ENCODE assay signal across 8 cellular contexts in the genomic region with DNA sequence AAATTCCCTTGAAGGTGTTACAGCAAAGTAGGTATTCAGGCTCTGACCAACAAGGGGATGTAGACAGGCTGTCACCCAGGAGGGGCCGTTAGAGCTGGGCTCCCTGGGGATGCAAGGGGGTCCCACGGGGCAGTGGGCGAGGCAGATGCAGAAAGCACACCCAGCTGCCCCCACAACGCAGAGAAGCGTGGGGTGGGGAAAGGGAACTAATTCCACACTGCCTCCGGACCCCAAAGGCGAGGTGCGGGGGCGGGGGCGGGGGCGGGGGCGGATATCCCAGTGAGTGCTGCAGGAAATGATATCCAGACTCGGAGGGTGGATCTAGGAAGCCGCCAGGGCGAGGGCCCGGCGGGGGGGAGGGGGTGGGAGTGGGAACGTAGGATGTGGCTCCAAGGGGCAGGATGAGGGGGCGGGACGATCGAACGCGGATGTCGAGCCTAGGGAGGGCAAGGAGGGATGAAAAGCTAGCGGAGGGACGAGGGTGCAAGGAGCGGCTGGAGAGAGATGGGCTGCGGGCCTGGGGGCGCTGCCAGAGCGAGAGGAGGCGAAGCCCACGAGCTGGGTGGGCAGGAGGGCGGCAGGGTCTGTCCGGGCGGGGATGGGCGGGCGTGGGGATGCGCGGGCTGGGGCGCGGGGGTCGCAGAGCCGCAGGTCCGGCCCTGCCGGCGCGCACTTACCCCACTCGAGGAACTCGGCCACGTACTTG. TPM values are rescaled to one million over a fixed set of nuclear protein-coding genes. Genes with fewer than 3 reads are reported as not detected.
DNase-seq lines count a peak whose midpoint lies in the region; ATAC-seq, FAIRE-seq and TF ChIP-seq lines count a peak whose summit lies in the region.

No MANE protein-coding gene starts in this region.

- H3K36me3 ChIP-seq in suprapubic skin: no peaks in the 10 kb centered on the region

- peak; percentile 14 for FAIRE-seq in GM12892 (lab: Jason Lieb, UNC)

- TF ChIP-seq EP300 in suprapubic skin (IDR thresholded peaks at IDR 0.05): no peak

- peak overlapping the region; percentile 81 for H3K4me3 ChIP-seq in suprapubic skin

- peaks cover 42% of the 10 kb centered on the region for H3K4me1 ChIP-seq in suprapubic skin

- no peaks in the 10 kb centered on the region for H3K9me3 ChIP-seq in suprapubic skin

- 2% methylated on average over 47 of the region's 50 CpGs for WGBS in suprapubic skin

- no peak for DNase-seq in GM12892 (ENCODE audit: insufficient read length)
- peak; percentile 40 for DNase-seq in NCI-H460 (ENCODE audit: extremely low read depth, low read depth)
- peak; percentile 33 for DNase-seq in cerebellar cortex (ENCODE audit: low spot score)
- DNase-seq in left colon: peak; percentile 82 to 83
- DNase-seq in suprapubic skin (ENCODE audit: low spot score in 2 of 2): peak in 1 of 2 donors; percentile 90
- DNase-seq in 8988T: no peak

- H3K27me3 ChIP-seq in suprapubic skin: no peaks in the 10 kb centered on the region

- TF ChIP-seq CTCF in 22Rv1 (IDR thresholded peaks at IDR 0.05): no peak
- no peak for TF ChIP-seq CTCF in suprapubic skin (IDR thresholded peaks at IDR 0.05)

- ATAC-seq in left colon (peak; percentile 46), GM21529 (IDR thresholded peaks at IDR 0.05; ENCODE audit: unreplicated experiment) (no peak)

- intact Hi-C loops in left colon (cut with DNase I, micrococcal nuclease): no loop called here

- H3K27ac ChIP-seq in 22Rv1: peak overlapping the region; percentile 79
- H3K27ac ChIP-seq in suprapubic skin: peak overlapping the region; percentile 96

- TF ChIP-seq POLR2A in GM12892 (IDR thresholded peaks at IDR 0.05; ENCODE audit: low read depth, low read length): no peak
- no peak for TF ChIP-seq POLR2A in suprapubic skin (IDR thresholded peaks at IDR 0.05)

RNA-seq across cellular contexts. Expression of a gene that starts 0.9 kb away (rescaled TPM):
- 9.6 TPM for polyA plus RNA-seq in GM12892 (2012; ENCODE audit: missing spikeins)
- 49.8 and 54.9 TPM in 2 replicates for total RNA-seq in NCI-H460 (2014; rRNA removed; shearing (Covaris generic))
- polyA plus RNA-seq in NCI-H460 (2014; cell fraction: nucleus; rRNA removed): 60.8 and 89.8 TPM in 2 replicates
- total RNA-seq in left colon (10 to 100 TPM; 75.5 to 85.2 TPM), suprapubic skin (100 to 1,000 TPM; 105 to 178 (median 107) TPM)

RNA-seq across cellular contexts. Expression of a gene that starts 27.5 kb away (rescaled TPM):
- not detected for polyA plus RNA-seq in GM12892 (2012; ENCODE audit: missing spikeins)
- not detected in 2 replicates for total RNA-seq in NCI-H460 (2014; rRNA removed; shearing (Covaris generic))
- not detected in 2 replicates for polyA plus RNA-seq in NCI-H460 (2014; cell fraction: nucleus; rRNA removed)
- not detected for total RNA-seq in left colon
- not detected for total RNA-seq in suprapubic skin

RNA-seq across cellular contexts. Expression of a gene that starts 38.0 kb away (rescaled TPM):
- polyA plus RNA-seq in GM12892 (2012; ENCODE audit: missing spikeins): not detected
- total RNA-seq in NCI-H460 (2014; rRNA removed; shearing (Covaris generic)): 0.72 and 1.8 TPM in 2 replicates
- 4.9 and 23.1 TPM in 2 replicates for polyA plus RNA-seq in NCI-H460 (2014; cell fraction: nucleus; rRNA removed)
- total RNA-seq in left colon: 10 to 100 TPM; 13.5 to 27.4 TPM
- total RNA-seq in suprapubic skin: 1 to 10 TPM in 1 of 4 donors, not detected in 3; 1.5 TPM

Comparison
In these comparisons a context has a peak if more than half of its experiments do, and no peak if none do; other contexts are left out.
1. DNase-seq: peak in NCI-H460 (single experiment), cerebellar cortex (single experiment) and left colon (2 of 2); none in GM12892 (single experiment) and 8988T (single experiment).